31 cellular contexts compared by ENCODE assay signal in the genomic region with DNA sequence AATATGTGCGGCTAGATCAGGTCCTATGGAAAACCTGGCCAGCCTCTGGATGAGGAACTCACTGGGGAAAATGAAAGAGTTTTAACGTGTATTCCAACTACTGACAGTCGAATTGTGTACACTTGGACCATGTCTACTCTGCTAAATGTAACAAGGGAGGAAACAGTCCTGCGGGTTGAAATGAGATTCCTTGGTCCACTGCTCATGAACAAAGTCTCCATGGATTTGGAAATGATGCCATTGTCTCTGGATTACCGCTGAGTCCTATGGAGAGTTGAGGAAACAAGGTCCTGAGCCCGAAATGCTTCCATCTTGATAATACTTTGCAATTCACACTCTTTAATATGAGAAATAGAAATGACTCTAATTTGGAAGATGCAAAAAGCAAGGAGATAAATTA.
"Had no signal": no experiment of that assay in that cellular context is flagged by ENCODE, and none has a peak within 500 bp of the region (broad histone marks: within the 10 kb centered on the region; RNA-seq: fewer than 3 reads in every experiment).

No MANE protein-coding gene starts in this region.

- H3K4me1 Mint-ChIP-seq: activated naive CD8-positive, alpha-beta T cell treated with anti-CD3 and anti-CD28 coated beads for 36 hours; memory B cell; naive thymus-derived CD8-positive, alpha-beta T cell; stimulated activated effector memory CD8-positive, alpha-beta T cell treated with anti-CD3 and anti-CD28 coated beads, Interleukin-12 subunit alpha, Interleukin-12 subunit beta, amount 100 ng/mL, for 72 hours had no signal

- H3K27ac Mint-ChIP-seq: activated naive CD4-positive, alpha-beta T cell treated with anti-CD3 and anti-CD28 coated beads for 36 hours; activated naive CD8-positive, alpha-beta T cell treated with anti-CD3 and anti-CD28 coated beads for 36 hours; activated T-helper 1 cell treated with anti-CD3 and anti-CD28 coated beads, Interleukin-12 subunit alpha, Interleukin-12 subunit beta, Interleukin-2, Interleukin-4 antibody, amounts not matched to agents 30 ng/mL and 10 ng/mL and 1 ng/mL, durations not matched to agents 14 hours and 24 hours and 36 hours; immature natural killer cell; memory B cell; naive thymus-derived CD8-positive, alpha-beta T cell; stimulated activated effector memory CD8-positive, alpha-beta T cell treated with anti-CD3 and anti-CD28 coated beads, Interleukin-12 subunit alpha, Interleukin-12 subunit beta, amount 100 ng/mL, for 72 hours; stimulated activated naive CD8-positive, alpha-beta T cell treated with anti-CD3 and anti-CD28 coated beads, Interleukin-15, Interleukin-2, amounts not matched to agents 100 ng/mL and 50 ng/mL, for 24 hours had no signal

- H3K9me3 ChIP-seq: adrenal gland, body of pancreas, gastroesophageal sphincter, neutrophil, right lobe of liver, thoracic aorta, vagina had no signal

- H3K36me3 ChIP-seq: adrenal gland, gastroesophageal sphincter, neutrophil, right lobe of liver, thoracic aorta, vagina had no signal

- DNase-seq: activated CD4-positive, alpha-beta T cell treated with anti-CD3 and anti-CD28 coated beads for 4 hours; activated CD4-positive, alpha-beta T cell treated with anti-CD3 and anti-CD28 coated beads, Interleukin-2, amount 50 U/mL, for 48 hours; activated CD8-positive, alpha-beta memory T cell treated with anti-CD3 and anti-CD28 coated beads, Interleukin-2, amount 50 U/mL, for 4 hours; activated effector memory CD4-positive, alpha-beta T cell treated with anti-CD3 and anti-CD28 coated beads, Interleukin-2, amount 50 U/mL, for 16 hours; activated naive CD4-positive, alpha-beta T cell treated with anti-CD3 and anti-CD28 coated beads for 36 hours; activated naive CD8-positive, alpha-beta T cell treated with anti-CD3 and anti-CD28 coated beads for 36 hours; activated T-cell treated with anti-CD3 and anti-CD28 coated beads, Interleukin-2, amount 50 U/mL, for 1 hour; adrenal gland; aorta; body of pancreas; dorsolateral prefrontal cortex; effector memory CD4-positive, alpha-beta T cell; head of caudate nucleus; hippocampal formation; immature natural killer cell; kidney; midbrain; naive thymus-derived CD8-positive, alpha-beta T cell; right lobe of liver; stimulated activated CD4-positive, alpha-beta T cell treated with anti-CD3 and anti-CD28 coated beads, Interleukin-4, amount 100 ng/mL, for 24 hours; trophoblast cell had no signal

- H3K9me3 Mint-ChIP-seq: activated naive CD4-positive, alpha-beta T cell treated with anti-CD3 and anti-CD28 coated beads for 36 hours; activated naive CD8-positive, alpha-beta T cell treated with anti-CD3 and anti-CD28 coated beads for 36 hours; activated T-helper 1 cell treated with anti-CD3 and anti-CD28 coated beads, Interleukin-12 subunit alpha, Interleukin-12 subunit beta, Interleukin-2, Interleukin-4 antibody, amounts not matched to agents 30 ng/mL and 10 ng/mL and 1 ng/mL, durations not matched to agents 14 hours and 24 hours and 36 hours; naive thymus-derived CD8-positive, alpha-beta T cell; stimulated activated naive CD8-positive, alpha-beta T cell treated with anti-CD3 and anti-CD28 coated beads, Interleukin-15, Interleukin-2, amounts not matched to agents 100 ng/mL and 50 ng/mL, for 24 hours had no signal

- H3K4me3 ChIP-seq: adrenal gland, body of pancreas, coronary artery, gastroesophageal sphincter, right lobe of liver, skin epidermis, thoracic aorta, vagina had no signal

- H3K36me3 Mint-ChIP-seq: activated naive CD8-positive, alpha-beta T cell treated with anti-CD3 and anti-CD28 coated beads for 36 hours; immature natural killer cell; memory B cell; naive thymus-derived CD8-positive, alpha-beta T cell; stimulated activated effector memory CD8-positive, alpha-beta T cell treated with anti-CD3 and anti-CD28 coated beads, Interleukin-12 subunit alpha, Interleukin-12 subunit beta, amount 100 ng/mL, for 72 hours had no signal

- FAIRE-seq: kidney had no signal

- ATAC-seq: body of pancreas; gastroesophageal sphincter; naive thymus-derived CD8-positive, alpha-beta T cell; right lobe of liver; stimulated activated effector memory CD8-positive, alpha-beta T cell treated with anti-CD3 and anti-CD28 coated beads, Interleukin-12 subunit alpha, Interleukin-12 subunit beta, amount 100 ng/mL, for 72 hours had no signal

- H3K4me3 Mint-ChIP-seq: activated naive CD4-positive, alpha-beta T cell treated with anti-CD3 and anti-CD28 coated beads for 36 hours; activated naive CD8-positive, alpha-beta T cell treated with anti-CD3 and anti-CD28 coated beads for 36 hours; activated T-helper 1 cell treated with anti-CD3 and anti-CD28 coated beads, Interleukin-12 subunit alpha, Interleukin-12 subunit beta, Interleukin-2, Interleukin-4 antibody, amounts not matched to agents 30 ng/mL and 10 ng/mL and 1 ng/mL, durations not matched to agents 14 hours and 24 hours and 36 hours; immature natural killer cell; memory B cell; naive thymus-derived CD8-positive, alpha-beta T cell; stimulated activated effector memory CD8-positive, alpha-beta T cell treated with anti-CD3 and anti-CD28 coated beads, Interleukin-12 subunit alpha, Interleukin-12 subunit beta, amount 100 ng/mL, for 72 hours; stimulated activated naive CD8-positive, alpha-beta T cell treated with anti-CD3 and anti-CD28 coated beads, Interleukin-15, Interleukin-2, amounts not matched to agents 100 ng/mL and 50 ng/mL, for 24 hours had no signal

- H3K27ac ChIP-seq: adrenal gland, body of pancreas, coronary artery, dorsolateral prefrontal cortex, gastroesophageal sphincter, neutrophil, right lobe of liver, thoracic aorta, vagina had no signal

- H3K4me1 ChIP-seq: adrenal gland, body of pancreas, gastroesophageal sphincter, right lobe of liver, vagina had no signal

- H3K27me3 ChIP-seq: adrenal gland, body of pancreas, gastroesophageal sphincter, right lobe of liver, vagina had no signal

- H3K27me3 Mint-ChIP-seq: activated naive CD8-positive, alpha-beta T cell treated with anti-CD3 and anti-CD28 coated beads for 36 hours; stimulated activated naive CD8-positive, alpha-beta T cell treated with anti-CD3 and anti-CD28 coated beads, Interleukin-15, Interleukin-2, amounts not matched to agents 100 ng/mL and 50 ng/mL, for 24 hours had no signal
